Comparison of ENCODE assay signal across 24 cellular contexts in the genomic region with DNA sequence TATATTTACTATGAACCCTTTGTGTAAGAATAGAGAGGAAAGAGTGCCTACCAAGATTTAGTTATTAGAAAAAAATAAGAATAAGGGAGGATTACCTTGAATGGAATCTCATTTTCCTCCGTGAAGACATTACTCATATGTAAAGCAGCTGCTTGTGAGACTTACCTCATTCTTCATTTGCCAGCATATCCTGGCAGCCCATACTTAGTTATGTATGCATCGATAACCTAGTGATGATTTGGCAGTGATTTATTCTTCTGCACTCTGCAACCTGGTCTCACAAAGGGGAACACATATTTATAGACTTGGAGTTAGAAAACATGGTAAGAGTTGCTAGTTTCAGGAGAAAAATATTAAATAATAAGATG. TPM values are rescaled to one million over a fixed set of nuclear protein-coding genes. Genes with fewer than 3 reads are reported as not detected.
DNase-seq lines count a peak whose midpoint lies in the region; ATAC-seq and TF ChIP-seq lines count a peak whose summit lies in the region.
"Had no signal": no experiment of that assay in that cellular context is flagged by ENCODE, and none has a peak within 500 bp of the region (broad histone marks: within the 10 kb centered on the region; RNA-seq: fewer than 3 reads in every experiment).

No MANE protein-coding gene starts in this region.

- DNase-seq in HS-5 (ENCODE audit: low read depth) (peak; percentile 13), RWPE2 (ENCODE audit: low spot score) (no peak), fibroblast of pulmonary artery (ENCODE audit: low read depth) (peak; percentile 42), putamen (ENCODE audit: low spot score) (peak; percentile 22), NCI-H2029 treated with DMSO at 0.1 percent for 48 hours (lab: John Stamatoyannopoulos, UW) (no peak), MV-4-11 (lab: John Stamatoyannopoulos, UW) (no peak), upper lobe of right lung (no peak)
- DNase-seq: activated CD8-positive, alpha-beta T cell treated with anti-CD3 and anti-CD28 coated beads for 36 hours; activated effector memory CD4-positive, alpha-beta T cell treated with anti-CD3 and anti-CD28 coated beads, Interleukin-2, amount 50 U/mL, for 16 hours; activated T-cell treated with anti-CD3 and anti-CD28 coated beads for 4 hours; CD4-positive, alpha-beta memory T cell; DMS153; dorsolateral prefrontal cortex; foreskin melanocyte; GF-D8; hypothalamus; NCI-H1436; NCI-H748 treated with DMSO at 0.1 percent for 48 hours; occipital lobe; tibial artery had no signal

- no peak overlapping the region for H3K4me3 ChIP-seq in RWPE2 (ENCODE audit: severe bottlenecking)
- H3K4me3 ChIP-seq in fibroblast of pulmonary artery (replicated peaks; ENCODE audit: low read depth, low read length), result no peak overlapping the region
- H3K4me3 ChIP-seq in upper lobe of right lung, result no peak overlapping the region
- H3K4me3 ChIP-seq: dorsolateral prefrontal cortex, lung, tibial artery had no signal

- no peak overlapping the region for H3K27ac ChIP-seq in RWPE2 (ENCODE audit: poor library complexity, severe bottlenecking)
- no peak overlapping the region for H3K27ac ChIP-seq in upper lobe of right lung
- H3K27ac ChIP-seq: dorsolateral prefrontal cortex, tibial artery had no signal

- H3K36me3 ChIP-seq in RWPE2 (ENCODE audit: low read depth), result no peaks in the 10 kb centered on the region
- no peaks in the 10 kb centered on the region for H3K36me3 ChIP-seq in upper lobe of right lung
- H3K36me3 ChIP-seq: tibial artery had no signal

- ATAC-seq in RWPE2 (ENCODE audit: low read depth) (peak; percentile 61; the same call in 2 of the 3 replicates), HG02852 (IDR thresholded peaks at IDR 0.05; ENCODE audit: unreplicated experiment) (no peak), upper lobe of right lung (no peak)
- ATAC-seq: activated CD8-positive, alpha-beta T cell treated with anti-CD3 and anti-CD28 coated beads for 36 hours; Right ventricle myocardium inferior had no signal

- H3K27me3 ChIP-seq in RWPE2 (ENCODE audit: insufficient read depth, poor library complexity, severe bottlenecking) (no peaks in the 10 kb centered on the region), upper lobe of right lung (no peaks in the 10 kb centered on the region)
- H3K27me3 ChIP-seq: dorsolateral prefrontal cortex, tibial artery had no signal

- no peak for TF ChIP-seq CTCF in RWPE2 (IDR thresholded peaks at IDR 0.05; ENCODE audit: poor library complexity, severe bottlenecking)
- no peak for TF ChIP-seq CTCF in fibroblast of pulmonary artery (IDR thresholded peaks at IDR 0.05; ENCODE audit: low read length, missing control alignments)
- no peak for TF ChIP-seq CTCF in upper lobe of right lung (IDR thresholded peaks at IDR 0.05)

- intact Hi-C loops in upper lobe of right lung (cut with DNase I), result no loop called here

- H3K9me3 ChIP-seq in RWPE2 (ENCODE audit: severe bottlenecking), result no peaks in the 10 kb centered on the region
- H3K9me3 ChIP-seq in upper lobe of right lung, result no peaks in the 10 kb centered on the region
- H3K9me3 ChIP-seq: tibial artery had no signal

- no peaks in the 10 kb centered on the region for H3K4me1 ChIP-seq in RWPE2 (ENCODE audit: insufficient read depth, poor library complexity, severe bottlenecking)
- H3K4me1 ChIP-seq in upper lobe of right lung, result no peaks in the 10 kb centered on the region
- H3K4me1 ChIP-seq: tibial artery had no signal

RNA-seq across cellular contexts. Expression of gene LRFN5, which starts 56.8 kb away (rescaled TPM):
- total RNA-seq in upper lobe of right lung, result 1.0 TPM
- total RNA-seq: activated CD8-positive, alpha-beta T cell treated with anti-CD3 and anti-CD28 coated beads for 36 hours; CD4-positive, alpha-beta memory T cell; endothelial cell of umbilical vein had no signal

Comparison
In these comparisons a context has a peak if more than half of its experiments do, and no peak if none do; other contexts are left out.
1. DNase-seq: peak in HS-5 (single experiment), fibroblast of pulmonary artery (single experiment) and putamen (single experiment); none in RWPE2 (single experiment), NCI-H2029 treated with DMSO at 0.1 percent for 48 hours (single experiment), MV-4-11 (single experiment) and upper lobe of right lung (single experiment).